8 cellular contexts compared by ENCODE assay signal in the genomic region with DNA sequence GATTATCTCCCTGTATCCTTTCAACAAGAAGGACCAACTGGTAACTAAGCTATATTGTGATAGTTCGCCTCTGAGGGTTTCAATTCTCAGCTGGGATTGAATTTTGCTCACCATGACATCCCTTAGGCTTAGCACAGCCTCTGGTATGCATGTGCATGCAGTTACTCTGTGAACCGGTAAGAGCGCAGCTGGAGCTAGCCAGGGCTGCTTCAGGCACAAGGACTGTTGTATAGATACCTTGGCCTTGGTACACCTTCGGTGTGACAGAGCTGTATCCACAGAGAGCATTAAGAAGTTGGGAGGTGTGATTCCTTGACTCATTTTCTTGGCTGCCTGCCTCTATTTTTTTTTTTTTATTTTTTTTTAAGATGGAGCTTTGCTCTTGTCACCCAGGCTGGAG. TPM values are rescaled to one million over a fixed set of nuclear protein-coding genes. Genes with fewer than 3 reads are reported as not detected.
DNase-seq lines count a peak whose midpoint lies in the region; ATAC-seq and TF ChIP-seq lines count a peak whose summit lies in the region.

No MANE protein-coding gene starts in this region.

- H3K9ac ChIP-seq in DND-41 (ENCODE audit: low read depth, low read length): peak overlapping the region; percentile 62

- H3K36me3 ChIP-seq in DND-41 (ENCODE audit: insufficient read depth, low read length): peaks cover 29% of the 10 kb centered on the region
- peaks cover 3% of the 10 kb centered on the region for H3K36me3 ChIP-seq in osteoblast (ENCODE audit: insufficient read depth, low read length)

- H3K4me1 ChIP-seq in DND-41 (ENCODE audit: insufficient read depth, low read length): peaks cover 65% of the 10 kb centered on the region
- peaks cover 44% of the 10 kb centered on the region for H3K4me1 ChIP-seq in osteoblast (ENCODE audit: insufficient read depth, low read length)

- H3K27me3 ChIP-seq in DND-41 (ENCODE audit: insufficient read depth, low read length, poor library complexity) (no peaks in the 10 kb centered on the region), osteoblast (ENCODE audit: insufficient read depth, low read length) (no peaks in the 10 kb centered on the region)

- H3K9me3 ChIP-seq in DND-41 (ENCODE audit: insufficient read depth, low read length, severe bottlenecking) (no peaks in the 10 kb centered on the region), osteoblast (ENCODE audit: low read depth, low read length) (no peaks in the 10 kb centered on the region)

- H4K20me1 ChIP-seq in DND-41 (ENCODE audit: insufficient read depth, low read length) (peaks cover 44% of the 10 kb centered on the region), osteoblast (ENCODE audit: insufficient read depth, low read length) (peaks cover 15% of the 10 kb centered on the region)

- peaks cover 66% of the 10 kb centered on the region for H3K79me2 ChIP-seq in DND-41 (ENCODE audit: insufficient read depth, low read length)
- peaks cover 60% of the 10 kb centered on the region for H3K79me2 ChIP-seq in osteoblast (ENCODE audit: insufficient read depth, low read length)

- H2AFZ ChIP-seq in DND-41 (ENCODE audit: low read depth, low read length): no peak overlapping the region
- no peak overlapping the region for H2AFZ ChIP-seq in osteoblast (ENCODE audit: low read length)

- DNase-seq in DND-41: no peak
- DNase-seq in NAMALWA (ENCODE audit: low spot score): peak; percentile 36
- DNase-seq in coronary artery (ENCODE audit: low spot score): no peak
- peak; percentile 93 for DNase-seq in osteoblast (ENCODE audit: insufficient read length, low spot score, missing footprints)
- no peak for DNase-seq in GF-D8 (lab: John Stamatoyannopoulos, UW)
- DNase-seq in G401 (ENCODE audit: low spot score): no peak
- no peak for DNase-seq in NCI-H1417 treated with DMSO at 0.1 percent for 48 hours (lab: John Stamatoyannopoulos, UW)

- ATAC-seq in DND-41 (ENCODE audit: insufficient read depth, low read depth): no peak
- no peak for ATAC-seq in HG03159 (IDR thresholded peaks at IDR 0.05; ENCODE audit: unreplicated experiment)

- H3K4me2 ChIP-seq in DND-41 (ENCODE audit: insufficient read depth, low read length) (peak overlapping the region; percentile 92), osteoblast (ENCODE audit: insufficient read depth, low read length) (peak overlapping the region; percentile 95)

- H3K4me3 ChIP-seq in DND-41 (ENCODE audit: low read depth in 1 of 2, low read length in 2 of 2) (peak overlapping the region in 1 of 2 experiments; percentile 71; a peak in 1 of 4 replicates), coronary artery (peak overlapping the region; percentile 82), osteoblast (ENCODE audit: insufficient read depth, low read length) (peak overlapping the region; percentile 1)

- H3K27ac ChIP-seq in DND-41 (ENCODE audit: low read length) (0 out of 2 replicates have a peak overlapping the region, but pooled peaks have one; percentile 30), coronary artery (peak overlapping the region; percentile 60 to 96), osteoblast (ENCODE audit: low read depth, low read length) (peak overlapping the region; percentile 91)

- no peak for TF ChIP-seq CTCF in DND-41 (IDR thresholded peaks at IDR 0.05; ENCODE audit: borderline replicate concordance, extremely low read depth, low read length, poor library complexity, severe bottlenecking)
- no peak for TF ChIP-seq CTCF in coronary artery (IDR thresholded peaks at IDR 0.05)
- TF ChIP-seq CTCF in osteoblast (IDR thresholded peaks at IDR 0.05; ENCODE audit: extremely low read depth, low read depth, low read length): peak; percentile 28

- in situ Hi-C loops in G401 (cut with HindIII; ENCODE audit: low sequenced_read_pairs): no loop called here

RNA-seq across cellular contexts. Expression of a gene that starts 2.3 kb away (rescaled TPM):
- 203 TPM in 2 replicates for total RNA-seq in osteoblast
- 419 and 444 TPM in 2 replicates for total RNA-seq in G401 (2014; rRNA removed; shearing (Covaris generic))

RNA-seq across cellular contexts. Expression of a gene that starts 2.3 kb away (rescaled TPM):
- 23.6 and 25.7 TPM in 2 replicates for total RNA-seq in osteoblast
- total RNA-seq in G401 (2014; rRNA removed; shearing (Covaris generic)): 38.6 and 50.8 TPM in 2 replicates

RNA-seq across cellular contexts. Expression of a gene that starts 3.1 kb away (rescaled TPM):
- 24.2 and 25.6 TPM in 2 replicates for total RNA-seq in osteoblast
- 27.6 and 41.8 TPM in 2 replicates for total RNA-seq in G401 (2014; rRNA removed; shearing (Covaris generic))

RNA-seq across cellular contexts. Expression of a gene that starts 28.4 kb away (rescaled TPM):
- total RNA-seq in osteoblast: 45.7 and 60.8 TPM in 2 replicates
- total RNA-seq in G401 (2014; rRNA removed; shearing (Covaris generic)): 40.0 and 80.9 TPM in 2 replicates

RNA-seq across cellular contexts. Expression of a gene that starts 37.8 kb away (rescaled TPM):
- total RNA-seq in osteoblast: 0.88 and 1.8 TPM in 2 replicates
- total RNA-seq in G401 (2014; rRNA removed; shearing (Covaris generic)): 0.49 and 0.95 TPM in 2 replicates

Comparison
In these comparisons a context has a peak if more than half of its experiments do, and no peak if none do; other contexts are left out.
1. DNase-seq: peak in NAMALWA (single experiment) and osteoblast (single experiment); none in DND-41 (single experiment), coronary artery (single experiment), GF-D8 (single experiment), G401 (single experiment) and NCI-H1417 treated with DMSO at 0.1 percent for 48 hours (single experiment).
2. H3K27ac ChIP-seq: peak in every context shown above with its lines; median percentile 91 in osteoblast; 78 in coronary artery; 30 in DND-41.